ENCODE assay signal across 14 cellular contexts in the genomic region with DNA sequence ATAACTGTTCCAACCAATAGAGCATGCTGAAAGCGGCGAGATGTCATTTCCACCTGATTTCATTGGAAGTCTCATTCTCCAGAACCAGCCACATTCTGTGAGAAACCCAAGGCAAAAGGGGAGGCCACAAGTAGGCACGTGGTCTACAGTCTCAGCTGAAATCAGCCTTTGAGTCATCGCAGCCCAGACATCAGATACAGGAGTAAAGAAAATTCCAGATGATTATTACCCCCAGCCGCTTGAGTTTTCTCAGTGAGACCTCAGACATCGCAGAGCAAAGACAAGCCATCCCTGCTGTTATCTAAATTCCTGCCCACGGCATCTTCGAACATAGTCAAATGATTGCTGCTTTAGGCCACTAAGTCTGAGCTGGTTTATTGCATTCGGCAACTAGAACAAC. TPM values are rescaled to one million over a fixed set of nuclear protein-coding genes. Genes with fewer than 3 reads are reported as not detected.
A peak's percentile ranks its signal among the peaks of the same experiment; 100 is the strongest.
DNase-seq lines count a peak whose midpoint lies in the region; ATAC-seq and TF ChIP-seq lines count a peak whose summit lies in the region.
"Had no signal": no experiment of that assay in that cellular context is flagged by ENCODE, and none has a peak within 500 bp of the region (broad histone marks: within the 10 kb centered on the region; RNA-seq: fewer than 3 reads in every experiment).

No MANE protein-coding gene starts in this region.

- ATAC-seq in activated CD8-positive, alpha-beta memory T cell treated with anti-CD3 and anti-CD28 coated beads, Interleukin-2, amount 10 ng/mL, durations not matched to agents 7 days and 5 days, result peak; percentile 43
- ATAC-seq in stimulated activated memory B cell treated with anti-CD40 and anti-IgM and Interleukin-4, amounts not matched to agents 10 μg/mL and 1 μg/mL and 100 μg/mL, for 72 hours, result no peak
- no peak for ATAC-seq in GM21576 (IDR thresholded peaks at IDR 0.05; ENCODE audit: unreplicated experiment)
- ATAC-seq: upper lobe of right lung had no signal

- no peaks in the 10 kb centered on the region for H3K9me3 Mint-ChIP-seq in activated CD8-positive, alpha-beta memory T cell treated with anti-CD3 and anti-CD28 coated beads, Interleukin-2, amount 10 ng/mL, durations not matched to agents 7 days and 5 days (ENCODE audit: low read depth)
- peaks cover 16% of the 10 kb centered on the region for H3K9me3 Mint-ChIP-seq in activated CD4-positive, alpha-beta T cell treated with anti-CD3 and anti-CD28 coated beads, Interleukin-2, amount 10 ng/mL, durations not matched to agents 24 days and 14 days
- no peaks in the 10 kb centered on the region for H3K9me3 Mint-ChIP-seq in stimulated activated memory B cell treated with anti-CD40 and anti-IgM and Interleukin-4, amounts not matched to agents 10 μg/mL and 1 μg/mL and 100 μg/mL, for 72 hours

- H3K4me3 Mint-ChIP-seq in activated CD8-positive, alpha-beta memory T cell treated with anti-CD3 and anti-CD28 coated beads, Interleukin-2, amount 10 ng/mL, durations not matched to agents 7 days and 5 days, result no peak overlapping the region
- peak overlapping the region; percentile 64 for H3K4me3 Mint-ChIP-seq in activated CD4-positive, alpha-beta T cell treated with anti-CD3 and anti-CD28 coated beads, Interleukin-2, amount 10 ng/mL, durations not matched to agents 24 days and 14 days
- H3K4me3 Mint-ChIP-seq in stimulated activated memory B cell treated with anti-CD40 and anti-IgM and Interleukin-4, amounts not matched to agents 10 μg/mL and 1 μg/mL and 100 μg/mL, for 72 hours, result no peak overlapping the region
- H3K4me3 Mint-ChIP-seq: endodermal cell had no signal

- H3K36me3 Mint-ChIP-seq in activated CD8-positive, alpha-beta memory T cell treated with anti-CD3 and anti-CD28 coated beads, Interleukin-2, amount 10 ng/mL, durations not matched to agents 7 days and 5 days, result peaks cover 25% of the 10 kb centered on the region
- H3K36me3 Mint-ChIP-seq in activated CD4-positive, alpha-beta T cell treated with anti-CD3 and anti-CD28 coated beads, Interleukin-2, amount 10 ng/mL, durations not matched to agents 24 days and 14 days (ENCODE audit: low read depth), result peaks cover 57% of the 10 kb centered on the region
- H3K36me3 Mint-ChIP-seq in stimulated activated memory B cell treated with anti-CD40 and anti-IgM and Interleukin-4, amounts not matched to agents 10 μg/mL and 1 μg/mL and 100 μg/mL, for 72 hours, result peaks cover 29% of the 10 kb centered on the region

- peaks cover 0 to 9% (median 0%) of the 10 kb centered on the region in 4 donors for H3K36me3 ChIP-seq in esophagus muscularis mucosa
- H3K36me3 ChIP-seq: upper lobe of right lung had no signal

- peaks cover 72 to 94% (median 87%) of the 10 kb centered on the region in 4 donors for H3K4me1 ChIP-seq in esophagus muscularis mucosa

- no peak for TF ChIP-seq POLR2A in esophagus muscularis mucosa (IDR thresholded peaks at IDR 0.05; ENCODE audit: low read depth)

- CTCF ChIA-PET in activated CD8-positive, alpha-beta memory T cell treated with anti-CD3 and anti-CD28 coated beads, Interleukin-2, amount 10 ng/mL, durations not matched to agents 7 days and 5 days (lab: Charles Lee), result interaction anchor here (0.6 kb wide), 1 partner anchor 93 kb away, joined by 3 read pairs; no protein-coding TSS in a partner anchor

- peaks cover 75% of the 10 kb centered on the region for H3K4me1 Mint-ChIP-seq in activated CD8-positive, alpha-beta memory T cell treated with anti-CD3 and anti-CD28 coated beads, Interleukin-2, amount 10 ng/mL, durations not matched to agents 7 days and 5 days
- H3K4me1 Mint-ChIP-seq in activated CD4-positive, alpha-beta T cell treated with anti-CD3 and anti-CD28 coated beads, Interleukin-2, amount 10 ng/mL, durations not matched to agents 24 days and 14 days, result peaks cover 67% of the 10 kb centered on the region
- H3K4me1 Mint-ChIP-seq in stimulated activated memory B cell treated with anti-CD40 and anti-IgM and Interleukin-4, amounts not matched to agents 10 μg/mL and 1 μg/mL and 100 μg/mL, for 72 hours, result peaks cover 75% of the 10 kb centered on the region

- no peaks in the 10 kb centered on the region for H3K27me3 Mint-ChIP-seq in activated CD8-positive, alpha-beta memory T cell treated with anti-CD3 and anti-CD28 coated beads, Interleukin-2, amount 10 ng/mL, durations not matched to agents 7 days and 5 days
- H3K27me3 Mint-ChIP-seq in activated CD4-positive, alpha-beta T cell treated with anti-CD3 and anti-CD28 coated beads, Interleukin-2, amount 10 ng/mL, durations not matched to agents 24 days and 14 days, result no peaks in the 10 kb centered on the region
- no peaks in the 10 kb centered on the region for H3K27me3 Mint-ChIP-seq in stimulated activated memory B cell treated with anti-CD40 and anti-IgM and Interleukin-4, amounts not matched to agents 10 μg/mL and 1 μg/mL and 100 μg/mL, for 72 hours

- peak overlapping the region; percentile 18 for H3K27ac Mint-ChIP-seq in activated CD8-positive, alpha-beta memory T cell treated with anti-CD3 and anti-CD28 coated beads, Interleukin-2, amount 10 ng/mL, durations not matched to agents 7 days and 5 days
- peak overlapping the region; percentile 92 for H3K27ac Mint-ChIP-seq in activated CD4-positive, alpha-beta T cell treated with anti-CD3 and anti-CD28 coated beads, Interleukin-2, amount 10 ng/mL, durations not matched to agents 24 days and 14 days
- peak overlapping the region; percentile 55 for H3K27ac Mint-ChIP-seq in stimulated activated memory B cell treated with anti-CD40 and anti-IgM and Interleukin-4, amounts not matched to agents 10 μg/mL and 1 μg/mL and 100 μg/mL, for 72 hours
- H3K27ac Mint-ChIP-seq: endodermal cell had no signal

- no peak overlapping the region for H3K4me3 ChIP-seq in esophagus muscularis mucosa
- H3K4me3 ChIP-seq: BLaER1, spleen, upper lobe of right lung had no signal

- peak overlapping the region in 3 of 4 donors; percentile 2 to 66 (median 60) for H3K27ac ChIP-seq in esophagus muscularis mucosa (replicated peaks in 1 of 4)
- H3K27ac ChIP-seq: BLaER1, upper lobe of right lung had no signal

- WGBS in esophagus muscularis mucosa, result 87% methylated on average over 9 of the region's 9 CpGs

- intact Hi-C loops in activated CD4-positive, alpha-beta T cell treated with anti-CD3 and anti-CD28 coated beads, Interleukin-2, amount 10 ng/mL, durations not matched to agents 24 days and 14 days (cut with micrococcal nuclease), result no loop called here
- intact Hi-C loops in esophagus muscularis mucosa (cut with DNase I), result no loop called here

- no peaks in the 10 kb centered on the region for H3K9me3 ChIP-seq in esophagus muscularis mucosa
- H3K9me3 ChIP-seq: BLaER1, spleen, upper lobe of right lung had no signal

- peak; percentile 44 for DNase-seq in activated CD8-positive, alpha-beta memory T cell treated with anti-CD3 and anti-CD28 coated beads, Interleukin-2, amount 10 ng/mL, durations not matched to agents 7 days and 5 days
- DNase-seq in activated CD8-positive, alpha-beta memory T cell treated with anti-CD3 and anti-CD28 coated beads for 24 hours, result no peak
- no peak for DNase-seq in activated CD4-positive, alpha-beta T cell treated with anti-CD3 and anti-CD28 coated beads, Interleukin-2, amount 10 ng/mL, durations not matched to agents 24 days and 14 days
- DNase-seq in esophagus muscularis mucosa (ENCODE audit: extremely low spot score) (no peak), DMS79 (lab: John Stamatoyannopoulos, UW) (no peak), NCI-H187 treated with DMSO at 0.1 percent for 48 hours (lab: John Stamatoyannopoulos, UW) (no peak)
- DNase-seq: endodermal cell, left cardiac atrium, MV-4-11, spleen, upper lobe of right lung had no signal

- no peak for TF ChIP-seq EP300 in esophagus muscularis mucosa (IDR thresholded peaks at IDR 0.05)

- no peak for TF ChIP-seq CTCF in esophagus muscularis mucosa (IDR thresholded peaks at IDR 0.05)

- H3K27me3 ChIP-seq in esophagus muscularis mucosa, result no peaks in the 10 kb centered on the region
- H3K27me3 ChIP-seq: BLaER1, spleen, upper lobe of right lung had no signal

RNA-seq across cellular contexts. Expression of a gene that starts 23.1 kb away (rescaled TPM):
- 10 to 100 TPM; 90.5 to 97.6 TPM for total RNA-seq in activated CD8-positive, alpha-beta memory T cell treated with anti-CD3 and anti-CD28 coated beads, Interleukin-2, amount 10 ng/mL, durations not matched to agents 7 days and 5 days
- 252 and 258 TPM in 2 replicates for total RNA-seq in activated CD4-positive, alpha-beta T cell treated with anti-CD3 and anti-CD28 coated beads, Interleukin-2, amount 10 ng/mL, durations not matched to agents 24 days and 14 days
- total RNA-seq in esophagus muscularis mucosa, result 100 to 1,000 TPM; 137 to 260 (median 211) TPM

RNA-seq across cellular contexts. Expression of a gene that starts 57.9 kb away (rescaled TPM):
- total RNA-seq in activated CD8-positive, alpha-beta memory T cell treated with anti-CD3 and anti-CD28 coated beads, Interleukin-2, amount 10 ng/mL, durations not matched to agents 7 days and 5 days, result 1 to 10 TPM in 1 of 2 experiments, under 1 TPM in 1; 0.66 to 1.3 TPM
- total RNA-seq in activated CD4-positive, alpha-beta T cell treated with anti-CD3 and anti-CD28 coated beads, Interleukin-2, amount 10 ng/mL, durations not matched to agents 24 days and 14 days, result 2.4 and 2.7 TPM in 2 replicates
- 1,000 to 10,000 TPM in 2 of 4 donors, 100 to 1,000 TPM in 2; 619 to 1,181 (median 1,019) TPM for total RNA-seq in esophagus muscularis mucosa

Comparison
In these comparisons a context has a peak if more than half of its experiments do, and no peak if none do; other contexts are left out.
1. H3K27ac Mint-ChIP-seq: peak in every context shown above with its lines; median percentile 92 in activated CD4-positive, alpha-beta T cell treated with anti-CD3 and anti-CD28 coated beads, Interleukin-2, amount 10 ng/mL, durations not matched to agents 24 days and 14 days; 55 in stimulated activated memory B cell treated with anti-CD40 and anti-IgM and Interleukin-4, amounts not matched to agents 10 μg/mL and 1 μg/mL and 100 μg/mL, for 72 hours; 18 in activated CD8-positive, alpha-beta memory T cell treated with anti-CD3 and anti-CD28 coated beads, Interleukin-2, amount 10 ng/mL, durations not matched to agents 7 days and 5 days.
2. RNA of a gene that starts 57.9 kb away (total RNA-seq): 619 to 1,181 TPM in esophagus muscularis mucosa; 2.4 to 2.7 TPM in activated CD4-positive, alpha-beta T cell treated with anti-CD3 and anti-CD28 coated beads, Interleukin-2, amount 10 ng/mL, durations not matched to agents 24 days and 14 days and 0.66 to 1.3 TPM in activated CD8-positive, alpha-beta memory T cell treated with anti-CD3 and anti-CD28 coated beads, Interleukin-2, amount 10 ng/mL, durations not matched to agents 7 days and 5 days; every median in the first group is over 100 times any median in the second.